21 cellular contexts compared by ENCODE assay signal in genomic region chr16:76106647-76107046, GRCh38.
DNase-seq lines count a peak whose midpoint lies in the region; ATAC-seq, FAIRE-seq and TF ChIP-seq lines count a peak whose summit lies in the region.
"Had no signal": no experiment of that assay in that cellular context is flagged by ENCODE, and none has a peak within 500 bp of the region (broad histone marks: within the 10 kb centered on the region; RNA-seq: fewer than 3 reads in every experiment).

No MANE protein-coding gene starts in this region.

- no peak overlapping the region for H3K18ac ChIP-seq in trophoblast cell (ENCODE audit: low read length)

- H3K9me3 ChIP-seq in trophoblast cell (ENCODE audit: insufficient read depth, low read depth, low read length) (peaks cover 5% of the 10 kb centered on the region), aorta (ENCODE audit: control insufficient read depth, low read length) (peaks cover 2% of the 10 kb centered on the region)
- H3K9me3 ChIP-seq: HAP-1 had no signal

- no peak overlapping the region for H2BK120ac ChIP-seq in trophoblast cell (ENCODE audit: insufficient read depth, low read length, poor library complexity)

- H3K27me3 ChIP-seq in bronchial epithelial cell (ENCODE audit: control insufficient read depth, insufficient read depth, low read length), result no peaks in the 10 kb centered on the region
- H3K27me3 ChIP-seq in trophoblast cell (ENCODE audit: insufficient read depth, low read length), result no peaks in the 10 kb centered on the region
- no peaks in the 10 kb centered on the region for H3K27me3 ChIP-seq in aorta (ENCODE audit: control insufficient read depth in 1 of 2, insufficient read depth in 2 of 2, low read length in 1 of 2)
- H3K27me3 ChIP-seq in brain microvascular endothelial cell (replicated peaks), result no peaks in the 10 kb centered on the region

- no peak overlapping the region for H3K4me2 ChIP-seq in trophoblast cell (ENCODE audit: low read length)
- H3K4me2 ChIP-seq: GM23338 had no signal

- H3K36me3 ChIP-seq in bronchial epithelial cell (ENCODE audit: control insufficient read depth, insufficient read depth, low read length) (no peaks in the 10 kb centered on the region), trophoblast cell (ENCODE audit: control insufficient read depth in 1 of 2, insufficient read depth in 2 of 2, low read length in 2 of 2) (no peaks in the 10 kb centered on the region), aorta (ENCODE audit: control insufficient read depth in 1 of 2, insufficient read depth in 2 of 2, low read length in 1 of 2) (no peaks in the 10 kb centered on the region), brain microvascular endothelial cell (replicated peaks) (no peaks in the 10 kb centered on the region)
- H3K36me3 ChIP-seq: HAP-1 had no signal

- in situ Hi-C loops in brain microvascular endothelial cell (cut with HindIII; ENCODE audit: low pct_ligation_motif_present, low sequenced_read_pairs), result no loop called here

- no peak overlapping the region for H3K9ac ChIP-seq in trophoblast cell (ENCODE audit: low read length)

- no peak overlapping the region for H3K4me3 ChIP-seq in bronchial epithelial cell (ENCODE audit: low read depth, low read length)
- H3K4me3 ChIP-seq in trophoblast cell (ENCODE audit: low read depth, low read length), result no peak overlapping the region
- no peak overlapping the region for H3K4me3 ChIP-seq in aorta (ENCODE audit: low read length in 2 of 2)
- no peak overlapping the region for H3K4me3 ChIP-seq in brain microvascular endothelial cell (ENCODE audit: low read depth, low read length)
- H3K4me3 ChIP-seq: GM23338, HAP-1 had no signal

- peak; percentile 29 for ATAC-seq in aorta (ENCODE audit: low FRiP score)
- ATAC-seq in HG03469 (IDR thresholded peaks at IDR 0.05; ENCODE audit: unreplicated experiment), result no peak
- no peak for ATAC-seq in HG03095 (IDR thresholded peaks at IDR 0.05; ENCODE audit: unreplicated experiment)
- ATAC-seq: GM23338 had no signal

- DNase-seq in HTR-8/SVneo (ENCODE audit: insufficient read length, low spot score) (no peak), bronchial epithelial cell (ENCODE audit: low read depth) (no peak), trophoblast cell (no peak), aorta (no peak), brain microvascular endothelial cell (no peak)
- DNase-seq: 8988T; C1 segment of cervical spinal cord; Calu3; CD4-positive, alpha-beta memory T cell; COR-L47; DMS53; DMS79 treated with DMSO at 0.1 percent for 48 hours; GF-D8; HFFc6 had no signal

- H4K12ac ChIP-seq in trophoblast cell (ENCODE audit: low read depth, low read length), result no peak overlapping the region

- H3K14ac ChIP-seq in trophoblast cell (ENCODE audit: low read length), result no peak overlapping the region

- intact Hi-C loops in aorta (cut with DNase I), result no loop called here

- no peak overlapping the region for H4K8ac ChIP-seq in trophoblast cell (ENCODE audit: low read depth, low read length)

- H2AFZ ChIP-seq in trophoblast cell (ENCODE audit: insufficient read depth, low read length, poor library complexity), result no peak overlapping the region
- H2AFZ ChIP-seq: GM23338 had no signal

- FAIRE-seq in HTR-8/SVneo (lab: Jason Lieb, UNC) (peak; percentile 73), bronchial epithelial cell (lab: Jason Lieb, UNC) (peak; percentile 36)
- FAIRE-seq: GM12891, GM18507, H54 had no signal

- no peak overlapping the region for H2AK5ac ChIP-seq in trophoblast cell (ENCODE audit: low read length)

- H3K4me1 ChIP-seq in trophoblast cell (ENCODE audit: control insufficient read depth in 1 of 2, insufficient read depth in 2 of 2, low read length in 2 of 2) (no peaks in the 10 kb centered on the region), aorta (ENCODE audit: control insufficient read depth in 1 of 2, insufficient read depth in 2 of 2, low read length in 2 of 2) (no peaks in the 10 kb centered on the region)
- H3K4me1 ChIP-seq: HAP-1 had no signal

- H2BK5ac ChIP-seq in trophoblast cell (ENCODE audit: low read depth, low read length, poor library complexity), result no peak overlapping the region

- no peaks in the 10 kb centered on the region for H3K79me1 ChIP-seq in trophoblast cell (ENCODE audit: low read length)

- no peak for TF ChIP-seq CTCF in bronchial epithelial cell (IDR thresholded peaks at IDR 0.05; ENCODE audit: insufficient read depth, low read length, severe bottlenecking)
- no peak for TF ChIP-seq CTCF in brain microvascular endothelial cell (IDR thresholded peaks at IDR 0.05; ENCODE audit: low read depth, low read length, missing control alignments)

- H4K91ac ChIP-seq in trophoblast cell (ENCODE audit: low read depth, low read length), result no peak overlapping the region

- no peak overlapping the region for H3K27ac ChIP-seq in trophoblast cell (ENCODE audit: low read depth, low read length)
- no peak overlapping the region for H3K27ac ChIP-seq in aorta (ENCODE audit: low read depth in 1 of 2, low read length in 2 of 2)
- H3K27ac ChIP-seq in brain microvascular endothelial cell, result no peak overlapping the region

- H2BK12ac ChIP-seq in trophoblast cell (ENCODE audit: low read length), result no peak overlapping the region

- H3K23ac ChIP-seq in trophoblast cell (ENCODE audit: low read length), result peak overlapping the region; percentile 10

- no peaks in the 10 kb centered on the region for H3K79me2 ChIP-seq in trophoblast cell (ENCODE audit: control insufficient read depth, insufficient read depth, low read length, poor library complexity)

- no peak overlapping the region for H3K4ac ChIP-seq in trophoblast cell (ENCODE audit: low read depth, low read length)

- 100% methylated on average over 4 of the region's 6 CpGs for WGBS in trophoblast cell (ENCODE audit: extremely low coverage, insufficient coverage, insufficient read length)
- 80 to 89% methylated on average over 6 of the region's 6 CpGs for WGBS in aorta, 2 donors
